ENCODE assay signal across 8 cellular contexts in genomic region chr3:32421991-32422859, GRCh38. TPM values are rescaled to one million over a fixed set of nuclear protein-coding genes. Genes with fewer than 3 reads are reported as not detected.
DNase-seq lines count a peak whose midpoint lies in the region; ATAC-seq and TF ChIP-seq lines count a peak whose summit lies in the region.

No MANE protein-coding gene starts in this region.

- in situ Hi-C loops in astrocyte of the spinal cord (cut with HindIII; ENCODE audit: low sequenced_read_pairs), result no loop called here

- peak overlapping the region in 1 of 2 donors; percentile 63 for H3K27ac ChIP-seq in testis

- H3K4me3 ChIP-seq in astrocyte of the spinal cord (ENCODE audit: low read depth, low read length) (no peak overlapping the region), testis (no peak overlapping the region)

- H3K4me1 ChIP-seq in testis, result peaks cover 25% of the 10 kb centered on the region

- no peak for TF ChIP-seq POLR2A in testis (IDR thresholded peaks at IDR 0.05)

- H3K27me3 ChIP-seq in testis, result no peaks in the 10 kb centered on the region

- intact Hi-C loops in testis (cut with DNase I; ENCODE audit: low total_unique reads), result no loop called here

- ATAC-seq in HG02840 (IDR thresholded peaks at IDR 0.05; ENCODE audit: low FRiP score, unreplicated experiment), result no peak
- ATAC-seq in HG02610 (IDR thresholded peaks at IDR 0.05; ENCODE audit: unreplicated experiment), result no peak

- DNase-seq in Daoy (ENCODE audit: low read depth), result peak; percentile 92
- peak; percentile 75 for DNase-seq in NCI-H146 (lab: John Stamatoyannopoulos, UW)
- peak; percentile 85 for DNase-seq in astrocyte of the spinal cord (ENCODE audit: low read depth, low spot score)
- peak; percentile 81 for DNase-seq in kidney glomerular epithelial cell (lab: John Stamatoyannopoulos, UW)
- DNase-seq in testis, result peak; percentile 80
- no peak for DNase-seq in stimulated activated CD4-positive, alpha-beta T cell treated with anti-CD3 and anti-CD28 coated beads, Interleukin-1b, Interleukin-23, amount 100 ng/mL, for 48 hours

- 35 to 43% methylated on average over 10 of the region's 10 CpGs for WGBS in testis, 2 donors

- TF ChIP-seq CTCF in astrocyte of the spinal cord (IDR thresholded peaks at IDR 0.05; ENCODE audit: low read depth, low read length) (no peak), testis (IDR thresholded peaks at IDR 0.05) (no peak)

- H3K9me3 ChIP-seq in testis, result no peaks in the 10 kb centered on the region

- no peaks in the 10 kb centered on the region for H3K36me3 ChIP-seq in testis (ENCODE audit: low read depth, missing control alignments)

RNA-seq across cellular contexts. Expression of gene CMTM7, which starts 30.6 kb away (rescaled TPM):
- 12.4 TPM in 2 replicates for total RNA-seq in Daoy (2014; rRNA removed; shearing (Covaris generic))
- 10 to 100 TPM; 19.7 to 40.9 TPM for total RNA-seq in testis
- polyA plus RNA-seq in testis (ENCODE audit: insufficient read depth, low read depth, low replicate concordance), result 15.0 TPM
